In genomic region chr3:165443664-165444063, GRCh38 we compare ENCODE assay signal across 3 cellular contexts.
"Had no signal": no experiment of that assay in that cellular context is flagged by ENCODE, and none has a peak within 500 bp of the region (broad histone marks: within the 10 kb centered on the region; RNA-seq: fewer than 3 reads in every experiment).

No MANE protein-coding gene starts in this region.

- DNase-seq: GDM1, GF-D8 had no signal

- H3K4me3 ChIP-seq: GM12878 had no signal
